5 cellular contexts compared by ENCODE assay signal in the genomic region with DNA sequence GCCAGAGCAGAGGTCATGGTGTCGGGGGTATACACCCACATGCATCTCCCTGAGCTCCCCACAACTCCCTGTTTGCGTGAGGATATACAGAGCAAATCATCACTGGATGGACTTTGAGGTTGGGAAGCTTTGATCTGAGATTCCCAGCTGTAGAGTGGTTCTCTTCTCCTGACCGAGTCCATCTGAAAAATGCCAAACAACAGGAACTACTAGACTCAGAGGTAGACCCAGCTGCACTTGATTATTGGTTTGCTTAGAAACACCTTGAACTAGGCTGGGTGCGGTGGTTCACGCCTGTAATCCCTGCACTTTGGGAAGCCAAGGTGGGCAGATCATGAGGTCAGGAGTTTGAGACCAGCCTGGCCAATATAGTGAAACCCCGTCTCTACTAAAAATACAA.
"Had no signal": no experiment of that assay in that cellular context is flagged by ENCODE, and none has a peak within 500 bp of the region (broad histone marks: within the 10 kb centered on the region; RNA-seq: fewer than 3 reads in every experiment).

No MANE protein-coding gene starts in this region.

- DNase-seq: H9, HCEC 1CT, KBM-7 had no signal

- ATAC-seq: GM23338 had no signal

- H3K27ac Mint-ChIP-seq: GM23338, IgD-negative memory B cell had no signal

- H3K4me3 ChIP-seq: GM23338 had no signal

- H3K4me3 Mint-ChIP-seq: GM23338, H9, IgD-negative memory B cell had no signal

- H3K4me2 ChIP-seq: GM23338 had no signal

- H3K9me3 Mint-ChIP-seq: GM23338, H9, IgD-negative memory B cell had no signal

- H3K36me3 Mint-ChIP-seq: IgD-negative memory B cell had no signal

- H2AFZ ChIP-seq: GM23338 had no signal
